In the genomic region with DNA sequence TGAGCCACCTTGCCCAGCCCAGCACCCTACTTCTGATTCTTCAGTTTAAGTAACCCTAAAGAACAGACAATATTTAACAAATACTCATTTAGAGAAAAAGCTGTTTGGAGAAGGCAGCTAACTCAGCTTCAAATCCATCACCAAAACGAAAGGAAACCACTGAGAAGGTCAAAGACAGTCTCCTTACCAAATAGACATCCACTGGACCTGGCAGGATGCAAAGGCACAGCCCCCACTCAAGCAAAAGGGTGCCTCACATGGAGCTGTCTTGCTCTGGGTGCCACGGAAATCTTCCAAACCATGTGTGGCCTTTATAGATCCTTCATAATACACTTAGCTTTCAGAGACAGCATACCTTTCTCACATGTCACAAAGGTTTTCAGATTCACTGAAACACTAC, we compare ENCODE assay signal across 1 cellular context.
TF ChIP-seq lines count a peak whose summit lies in the region.

No MANE protein-coding gene starts in this region.

TF ChIP-seq in HepG2, 621 proteins besides CTCF, POLR2A, EP300 and RAD21 (continued from another document):
- TF ChIP-seq, protein P1, sequence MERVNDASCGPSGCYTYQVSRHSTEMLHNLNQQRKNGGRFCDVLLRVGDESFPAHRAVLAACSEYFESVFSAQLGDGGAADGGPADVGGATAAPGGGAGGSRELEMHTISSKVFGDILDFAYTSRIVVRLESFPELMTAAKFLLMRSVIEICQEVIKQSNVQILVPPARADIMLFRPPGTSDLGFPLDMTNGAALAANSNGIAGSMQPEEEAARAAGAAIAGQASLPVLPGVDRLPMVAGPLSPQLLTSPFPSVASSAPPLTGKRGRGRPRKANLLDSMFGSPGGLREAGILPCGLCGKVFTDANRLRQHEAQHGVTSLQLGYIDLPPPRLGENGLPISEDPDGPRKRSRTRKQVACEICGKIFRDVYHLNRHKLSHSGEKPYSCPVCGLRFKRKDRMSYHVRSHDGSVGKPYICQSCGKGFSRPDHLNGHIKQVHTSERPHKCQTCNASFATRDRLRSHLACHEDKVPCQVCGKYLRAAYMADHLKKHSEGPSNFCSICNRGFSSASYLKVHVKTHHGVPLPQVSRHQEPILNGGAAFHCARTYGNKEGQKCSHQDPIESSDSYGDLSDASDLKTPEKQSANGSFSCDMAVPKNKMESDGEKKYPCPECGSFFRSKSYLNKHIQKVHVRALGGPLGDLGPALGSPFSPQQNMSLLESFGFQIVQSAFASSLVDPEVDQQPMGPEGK (CRISPR knock-in tag; IDR thresholded peaks at IDR 0.05): no peak
- TF ChIP-seq KLF12 (CRISPR knock-in tag; IDR thresholded peaks at IDR 0.05; ENCODE audit: borderline replicate concordance): no peak
- TF ChIP-seq FOXK1 (CRISPR knock-in tag; IDR thresholded peaks at IDR 0.05; ENCODE audit: borderline replicate concordance, low read depth): no peak
- no peak for TF ChIP-seq HMGA1 (CRISPR knock-in tag; conservative IDR thresholded peaks at IDR 0.05)
